In the genomic region with DNA sequence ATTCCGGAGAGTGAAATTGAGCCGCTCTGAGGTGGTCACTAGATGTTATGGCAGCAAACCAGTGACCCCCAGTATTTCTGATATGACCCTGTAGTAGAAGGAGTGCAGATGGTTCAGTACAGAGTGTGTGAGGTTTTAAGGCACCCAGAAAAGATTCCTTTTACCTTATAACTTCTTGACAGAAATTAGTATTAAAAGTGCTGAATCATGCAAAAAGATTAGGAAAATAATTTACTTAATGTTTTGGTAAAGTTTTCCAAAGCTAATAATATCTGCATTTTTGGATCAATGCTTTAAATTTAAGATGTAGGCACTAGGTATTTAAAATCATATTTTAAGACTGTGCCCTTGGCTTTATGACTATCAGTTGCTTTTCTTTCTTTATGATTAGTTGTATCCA, we compare ENCODE assay signal across 10 cellular contexts.
DNase-seq lines count a peak whose midpoint lies in the region; ATAC-seq lines count a peak whose summit lies in the region.
"Had no signal": no experiment of that assay in that cellular context is flagged by ENCODE, and none has a peak within 500 bp of the region (broad histone marks: within the 10 kb centered on the region; RNA-seq: fewer than 3 reads in every experiment).

No MANE protein-coding gene starts in this region.

- H3K4me3 ChIP-seq in iPS-11a (ENCODE audit: low read depth, low read length) = peak overlapping the region; percentile 72

- peaks cover 0 to 3% of the 10 kb centered on the region in 2 donors for H3K36me3 Mint-ChIP-seq in activated T-cell treated with anti-CD3 and anti-CD28 coated beads, Interleukin-2, amount 50 U/mL, for 72 hours (ENCODE audit: insufficient read depth in 2 of 2)
- no peaks in the 10 kb centered on the region for H3K36me3 Mint-ChIP-seq in activated naive CD8-positive, alpha-beta T cell
- H3K36me3 Mint-ChIP-seq in stimulated activated memory B cell treated with anti-CD40 and anti-IgM and Interleukin-4, amounts not matched to agents 10 μg/mL and 1 μg/mL and 100 μg/mL, for 72 hours = no peaks in the 10 kb centered on the region

- H3K27ac Mint-ChIP-seq in activated T-cell treated with anti-CD3 and anti-CD28 coated beads, Interleukin-2, amount 50 U/mL, for 72 hours = no peak overlapping the region
- no peak overlapping the region for H3K27ac Mint-ChIP-seq in activated naive CD8-positive, alpha-beta T cell
- peak overlapping the region; percentile 65 for H3K27ac Mint-ChIP-seq in stimulated activated memory B cell treated with anti-CD40 and anti-IgM and Interleukin-4, amounts not matched to agents 10 μg/mL and 1 μg/mL and 100 μg/mL, for 72 hours

- intact Hi-C loops in posterior cingulate gyrus (cut with DNase I) = loop anchor here (10.0 kb wide), 1 partner anchor 195 kb away; no protein-coding TSS in a partner anchor

- H3K4me1 Mint-ChIP-seq in activated T-cell treated with anti-CD3 and anti-CD28 coated beads, Interleukin-2, amount 50 U/mL, for 72 hours (ENCODE audit: low read depth) = peaks cover 32% of the 10 kb centered on the region
- peaks cover 32% of the 10 kb centered on the region for H3K4me1 Mint-ChIP-seq in activated naive CD8-positive, alpha-beta T cell (ENCODE audit: low read depth)
- H3K4me1 Mint-ChIP-seq in stimulated activated memory B cell treated with anti-CD40 and anti-IgM and Interleukin-4, amounts not matched to agents 10 μg/mL and 1 μg/mL and 100 μg/mL, for 72 hours = peaks cover 53% of the 10 kb centered on the region

- ATAC-seq in activated T-cell treated with anti-CD3 and anti-CD28 coated beads, Interleukin-2, amount 50 U/mL, for 72 hours (replicated peaks in 1 of 2) = no peak
- no peak for ATAC-seq in stimulated activated memory B cell treated with anti-CD40 and anti-IgM and Interleukin-4, amounts not matched to agents 10 μg/mL and 1 μg/mL and 100 μg/mL, for 72 hours
- no peak for ATAC-seq in GM18909 (IDR thresholded peaks at IDR 0.05; ENCODE audit: poor library complexity, unreplicated experiment)

- no peak for DNase-seq in activated T-cell treated with anti-CD3 and anti-CD28 coated beads, Interleukin-2, amount 50 U/mL, for 72 hours
- DNase-seq in activated T-cell treated with anti-CD3 and anti-CD28 coated beads, Interleukin-2, amount 50 U/mL, for 1 hour = no peak
- DNase-seq in posterior cingulate gyrus (no peak), iPS-NIHi11 (ENCODE audit: low spot score) (no peak)
- DNase-seq: AML-193, NCI-H1105 had no signal

- no peaks in the 10 kb centered on the region for H3K9me3 Mint-ChIP-seq in activated T-cell treated with anti-CD3 and anti-CD28 coated beads, Interleukin-2, amount 50 U/mL, for 72 hours
- no peaks in the 10 kb centered on the region for H3K9me3 Mint-ChIP-seq in activated naive CD8-positive, alpha-beta T cell (ENCODE audit: low read depth)
- H3K9me3 Mint-ChIP-seq in stimulated activated memory B cell treated with anti-CD40 and anti-IgM and Interleukin-4, amounts not matched to agents 10 μg/mL and 1 μg/mL and 100 μg/mL, for 72 hours = no peaks in the 10 kb centered on the region

- H3K4me3 Mint-ChIP-seq in activated T-cell treated with anti-CD3 and anti-CD28 coated beads, Interleukin-2, amount 50 U/mL, for 72 hours = peak overlapping the region; percentile 8 to 62
- peak overlapping the region; percentile 81 for H3K4me3 Mint-ChIP-seq in activated naive CD8-positive, alpha-beta T cell
- H3K4me3 Mint-ChIP-seq in stimulated activated memory B cell treated with anti-CD40 and anti-IgM and Interleukin-4, amounts not matched to agents 10 μg/mL and 1 μg/mL and 100 μg/mL, for 72 hours = peak overlapping the region; percentile 78

- peaks cover 90% of the 10 kb centered on the region for H3K27me3 Mint-ChIP-seq in activated T-cell treated with anti-CD3 and anti-CD28 coated beads, Interleukin-2, amount 50 U/mL, for 72 hours (ENCODE audit: low read depth)
- peaks cover 52% of the 10 kb centered on the region for H3K27me3 Mint-ChIP-seq in activated naive CD8-positive, alpha-beta T cell
- H3K27me3 Mint-ChIP-seq in stimulated activated memory B cell treated with anti-CD40 and anti-IgM and Interleukin-4, amounts not matched to agents 10 μg/mL and 1 μg/mL and 100 μg/mL, for 72 hours = peaks cover 47% of the 10 kb centered on the region
